In the genomic region with DNA sequence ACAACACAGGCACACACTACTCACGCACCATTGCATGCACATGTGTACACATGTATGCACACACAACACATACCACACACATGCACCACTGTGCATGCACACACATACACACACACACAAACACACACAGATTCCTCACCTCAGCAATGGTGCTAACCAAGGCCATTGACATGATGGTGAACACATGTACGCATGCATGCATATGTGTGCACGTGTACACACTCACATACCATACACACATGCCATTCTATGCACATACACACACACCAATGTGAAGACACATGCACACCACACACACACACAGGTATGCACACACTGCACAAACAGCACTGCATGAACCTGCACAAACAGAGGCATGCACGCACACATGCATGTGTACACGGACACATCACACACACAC, we compare ENCODE assay signal across 15 cellular contexts.
"Had no signal": no experiment of that assay in that cellular context is flagged by ENCODE, and none has a peak within 500 bp of the region (broad histone marks: within the 10 kb centered on the region; RNA-seq: fewer than 3 reads in every experiment).

No MANE protein-coding gene starts in this region.

- H3K9me3 ChIP-seq: pancreas, tibial nerve had no signal

- H3K4me2 ChIP-seq: neural progenitor cell had no signal

- H3K36me3 ChIP-seq: heart right ventricle, neural progenitor cell, pancreas, tibial nerve had no signal

- H2AFZ ChIP-seq: neural progenitor cell had no signal

- H3K27me3 ChIP-seq: neural progenitor cell, pancreas, tibial nerve had no signal

- H3K4me3 ChIP-seq: coronary artery, heart right ventricle, neural progenitor cell, pancreas, tibial nerve had no signal

- H3K9ac ChIP-seq: neural progenitor cell had no signal

- H3K27ac ChIP-seq: coronary artery, heart right ventricle, neural progenitor cell, pancreas, tibial nerve had no signal

- DNase-seq: effector CD8-positive, alpha-beta T cell; heart right ventricle; islet precursor cell; mammary epithelial cell; occipital lobe; pancreas; right cardiac atrium; stimulated activated CD4-positive, alpha-beta T cell treated with anti-CD3 and anti-CD28 coated beads, Interleukin-4, amount 100 ng/mL, for 1 hour; stimulated activated CD8-positive, alpha-beta memory T cell treated with anti-CD3 and anti-CD28 coated beads, Interleukin-4, amount 100 ng/mL, for 48 hours had no signal

- H3K4me1 ChIP-seq: heart right ventricle, neural progenitor cell, pancreas, tibial nerve had no signal

- ATAC-seq: esophagus mucosa; heart right ventricle; left lobe of liver; pancreas; right cardiac atrium; stimulated activated effector memory CD8-positive, alpha-beta T cell treated with anti-CD3 and anti-CD28 coated beads, Interleukin-12 subunit alpha, Interleukin-12 subunit beta, amount 100 ng/mL, for 72 hours had no signal

- FAIRE-seq: pancreas had no signal
